ENCODE assay signal across 26 cellular contexts in genomic region chr17:14294876-14295275, GRCh38. TPM values are rescaled to one million over a fixed set of nuclear protein-coding genes. Genes with fewer than 3 reads are reported as not detected.
"Had no signal": no experiment of that assay in that cellular context is flagged by ENCODE, and none has a peak within 500 bp of the region (broad histone marks: within the 10 kb centered on the region; RNA-seq: fewer than 3 reads in every experiment).

No MANE protein-coding gene starts in this region.

- H3K27ac ChIP-seq: body of pancreas, dorsolateral prefrontal cortex, epithelial cell of prostate, ovary, thoracic aorta, upper lobe of right lung had no signal

- ATAC-seq: body of pancreas; left lobe of liver; sciatic nerve; stimulated activated memory B cell treated with anti-CD40 and anti-IgM and Interleukin-4, amounts not matched to agents 10 μg/mL and 1 μg/mL and 100 μg/mL, for 72 hours; T-cell; upper lobe of right lung had no signal

- H3K9me3 Mint-ChIP-seq: activated naive CD4-positive, alpha-beta T cell treated with anti-CD3 and anti-CD28 coated beads, Interleukin-2, amount 50 U/mL, for 24 hours; T-cell had no signal

- H3K4me3 Mint-ChIP-seq: activated naive CD4-positive, alpha-beta T cell treated with anti-CD3 and anti-CD28 coated beads, Interleukin-2, amount 50 U/mL, for 24 hours; stimulated activated memory B cell treated with anti-CD40 and anti-IgM and Interleukin-4, amounts not matched to agents 10 μg/mL and 1 μg/mL and 100 μg/mL, for 72 hours; T-cell had no signal

- H3K36me3 Mint-ChIP-seq: activated naive CD4-positive, alpha-beta T cell treated with anti-CD3 and anti-CD28 coated beads, Interleukin-2, amount 50 U/mL, for 24 hours; stimulated activated memory B cell treated with anti-CD40 and anti-IgM and Interleukin-4, amounts not matched to agents 10 μg/mL and 1 μg/mL and 100 μg/mL, for 72 hours; T-cell had no signal

- H3K27me3 ChIP-seq: ovary had no signal

- H3K9me3 ChIP-seq: body of pancreas, ovary, thoracic aorta, upper lobe of right lung had no signal

- H3K27ac Mint-ChIP-seq: activated naive CD4-positive, alpha-beta T cell treated with anti-CD3 and anti-CD28 coated beads, Interleukin-2, amount 50 U/mL, for 24 hours; stimulated activated memory B cell treated with anti-CD40 and anti-IgM and Interleukin-4, amounts not matched to agents 10 μg/mL and 1 μg/mL and 100 μg/mL, for 72 hours; T-cell had no signal

- DNase-seq: activated CD4-positive, alpha-beta T cell treated with anti-CD3 and anti-CD28 coated beads, Interleukin-2, amount 50 U/mL, for 1 hour; activated CD4-positive, CD25-positive, alpha-beta regulatory T cell; activated CD8-positive, alpha-beta memory T cell treated with anti-CD3 and anti-CD28 coated beads for 24 hours; activated CD8-positive, alpha-beta memory T cell treated with anti-CD3 and anti-CD28 coated beads, Interleukin-2, amount 50 U/mL, for 48 hours; activated effector memory CD4-positive, alpha-beta T cell treated with anti-CD3 and anti-CD28 coated beads, Interleukin-2, amount 50 U/mL, for 16 hours; activated T-cell treated with anti-CD3 and anti-CD28 coated beads, Interleukin-2, amount 50 U/mL, for 48 hours; body of pancreas; caudate nucleus; dorsolateral prefrontal cortex; kidney; ovary; stimulated activated CD4-positive, alpha-beta T cell treated with anti-CD3 and anti-CD28 coated beads, Interleukin-4, amount 100 ng/mL, for 4 hours; T-cell; T-helper 9 cell; upper lobe of right lung had no signal

RNA-seq across cellular contexts. Expression of gene CDRT15, which starts 58.2 kb away (rescaled TPM):
- total RNA-seq: body of pancreas, dorsolateral prefrontal cortex, fibroblast of lung, frontal cortex, kidney, left lobe of liver, mononuclear cell, ovary, pulmonary artery endothelial cell, sciatic nerve, smooth muscle cell, T-cell, thoracic aorta, upper lobe of right lung had no signal
- polyA plus RNA-seq: fibroblast of lung, ovary, smooth muscle cell had no signal
